In the genomic region with DNA sequence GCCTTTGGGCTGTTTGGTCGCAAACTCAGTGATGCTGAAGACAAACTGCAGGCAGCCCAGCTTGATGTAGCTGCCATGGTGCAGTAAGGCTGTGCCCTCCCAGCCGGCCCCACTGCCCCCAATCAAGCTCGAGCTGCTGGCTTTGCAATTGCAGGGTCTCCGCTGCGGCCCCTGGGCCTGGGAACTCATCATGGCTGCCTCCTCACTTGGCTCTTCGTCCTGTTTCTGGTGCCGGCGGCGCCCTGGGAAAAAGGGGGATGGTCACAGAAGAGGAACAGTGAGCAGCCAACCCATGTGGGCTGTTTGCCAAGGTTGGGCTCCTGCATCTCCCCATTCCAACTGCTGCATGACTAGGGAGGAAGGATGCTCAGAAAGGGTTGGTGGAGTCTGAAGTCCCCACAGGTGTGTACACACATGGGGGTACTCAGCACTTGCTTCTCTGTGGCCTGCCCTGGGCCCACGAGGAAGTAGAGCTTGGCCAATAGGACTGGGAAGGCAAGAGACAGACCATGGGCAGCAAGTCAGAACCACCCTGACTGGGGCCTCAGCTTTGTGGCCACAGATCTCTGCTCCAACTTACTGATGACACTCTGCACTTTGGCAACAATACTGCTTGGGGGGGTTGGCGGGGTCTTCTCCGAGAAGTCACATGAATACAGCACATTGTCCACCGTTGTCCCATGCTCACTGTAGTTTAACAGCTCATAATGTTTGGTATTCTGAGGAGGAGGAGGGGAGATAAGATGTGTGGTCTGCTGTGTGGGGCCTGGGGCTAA, we compare ENCODE assay signal across 13 cellular contexts. TPM values are rescaled to one million over a fixed set of nuclear protein-coding genes. Genes with fewer than 3 reads are reported as not detected.
A peak's percentile ranks its signal among the peaks of the same experiment; 100 is the strongest.
DNase-seq lines count a peak whose midpoint lies in the region; ATAC-seq and TF ChIP-seq lines count a peak whose summit lies in the region.
"Had no signal": no experiment of that assay in that cellular context is flagged by ENCODE, and none has a peak within 500 bp of the region (broad histone marks: within the 10 kb centered on the region; RNA-seq: fewer than 3 reads in every experiment).

No MANE protein-coding gene starts in this region.

- H3K27me3 Mint-ChIP-seq in CD8-positive, alpha-beta T cell (ENCODE audit: low read depth): no peaks in the 10 kb centered on the region
- no peaks in the 10 kb centered on the region for H3K27me3 Mint-ChIP-seq in progenitor cell of endocrine pancreas

- no peak overlapping the region for H3K4me3 Mint-ChIP-seq in CD8-positive, alpha-beta T cell
- H3K4me3 Mint-ChIP-seq in progenitor cell of endocrine pancreas (ENCODE audit: low read depth): no peak overlapping the region

- H3K36me3 Mint-ChIP-seq in CD8-positive, alpha-beta T cell: peaks cover 64% of the 10 kb centered on the region
- peaks cover 16% of the 10 kb centered on the region for H3K36me3 Mint-ChIP-seq in progenitor cell of endocrine pancreas (ENCODE audit: insufficient read depth)

- no peak overlapping the region for H3K27ac ChIP-seq in CD8-positive, alpha-beta T cell (ENCODE audit: low read depth, low read length)
- H3K27ac ChIP-seq in caudate nucleus (ENCODE audit: low read depth, low read length): peak overlapping the region; percentile 44
- no peak overlapping the region for H3K27ac ChIP-seq in foreskin keratinocyte

- H3K27me3 ChIP-seq in CD8-positive, alpha-beta T cell (ENCODE audit: insufficient read depth, low read length): no peaks in the 10 kb centered on the region
- no peaks in the 10 kb centered on the region for H3K27me3 ChIP-seq in foreskin keratinocyte

- ATAC-seq in CD8-positive, alpha-beta T cell: no peak
- no peak for ATAC-seq in foreskin keratinocyte

- H3K36me3 ChIP-seq in CD8-positive, alpha-beta T cell (ENCODE audit: insufficient read depth, low read length): peaks cover 46% of the 10 kb centered on the region

- H3K4me3 ChIP-seq in CD8-positive, alpha-beta T cell (ENCODE audit: low read depth, low read length): no peak overlapping the region
- H3K4me3 ChIP-seq: lung had no signal

- H3K9me3 ChIP-seq in CD8-positive, alpha-beta T cell (ENCODE audit: low read length): no peaks in the 10 kb centered on the region

- no peaks in the 10 kb centered on the region for H3K9me3 Mint-ChIP-seq in CD8-positive, alpha-beta T cell
- H3K9me3 Mint-ChIP-seq in progenitor cell of endocrine pancreas (ENCODE audit: low read depth): no peaks in the 10 kb centered on the region

- peak overlapping the region; percentile 42 for H3K27ac Mint-ChIP-seq in CD8-positive, alpha-beta T cell
- H3K27ac Mint-ChIP-seq in progenitor cell of endocrine pancreas: peak overlapping the region; percentile 52

- H3K4me1 ChIP-seq in CD8-positive, alpha-beta T cell (ENCODE audit: insufficient read depth, low read length): peaks cover 10% of the 10 kb centered on the region
- H3K4me1 ChIP-seq in foreskin keratinocyte: peaks cover 8% of the 10 kb centered on the region

- POLR2A ChIA-PET in CD8-positive, alpha-beta T cell (lab: Charles Lee): no interaction called here

- DNase-seq in CD8-positive, alpha-beta T cell: no peak
- peak in 13 of 61 donors; percentile 10 to 45 (median 26) for DNase-seq in caudate nucleus (lab: John Stamatoyannopoulos, UW)
- DNase-seq in progenitor cell of endocrine pancreas (ENCODE audit: low spot score, unreplicated experiment): no peak
- no peak for DNase-seq in NCI-H2227 (lab: John Stamatoyannopoulos, UW; ENCODE audit: unreplicated experiment)
- no peak for DNase-seq in putamen (ENCODE audit: low spot score)
- no peak for DNase-seq in foreskin keratinocyte
- DNase-seq: activated CD4-positive, alpha-beta T cell treated with anti-CD3 and anti-CD28 coated beads, Interleukin-2, amount 50 U/mL, for 1 hour; activated effector memory CD4-positive, alpha-beta T cell treated with Interleukin-2 at 50 U/mL for 16 hours; DMS153; NCI-H2227 treated with DMSO at 0.1 percent for 48 hours; occipital lobe; SHP77 treated with DMSO at 0.1 percent for 48 hours had no signal

- H3K4me1 Mint-ChIP-seq in CD8-positive, alpha-beta T cell (ENCODE audit: low read depth): peaks cover 14% of the 10 kb centered on the region
- H3K4me1 Mint-ChIP-seq in progenitor cell of endocrine pancreas (ENCODE audit: low read depth): peaks cover 7% of the 10 kb centered on the region

- no peak for TF ChIP-seq CTCF in CD8-positive, alpha-beta T cell (IDR thresholded peaks at IDR 0.05)
- TF ChIP-seq CTCF in progenitor cell of endocrine pancreas (IDR thresholded peaks at IDR 0.05; ENCODE audit: unreplicated experiment) (no peak), foreskin keratinocyte (conservative IDR thresholded peaks at IDR 0.05) (no peak)

- intact Hi-C loops in CD8-positive, alpha-beta T cell (cut with DNase I, micrococcal nuclease): no loop called here

- CTCF ChIA-PET in CD8-positive, alpha-beta T cell (lab: Charles Lee): interaction anchor here (0.7 to 5.6 kb wide), 8 partner anchors 9 to 179 kb away, joined by 3 to 38 read pairs (median 4); a partner anchor contains a TSS

RNA-seq across cellular contexts. Expression of a gene that starts 3.6 kb away (rescaled TPM):
- 10 to 100 TPM; 27.3 to 30.9 TPM for total RNA-seq in CD8-positive, alpha-beta T cell
- total RNA-seq in progenitor cell of endocrine pancreas (22.4 and 25.9 TPM in 2 replicates), foreskin keratinocyte (8.0 and 10.9 TPM in 2 replicates)
- 8.0 and 11.5 TPM in 2 replicates for polyA plus RNA-seq in foreskin keratinocyte

RNA-seq across cellular contexts. Expression of a gene that starts 8.9 kb away (rescaled TPM):
- 10 to 100 TPM; 69.7 to 71.6 TPM for total RNA-seq in CD8-positive, alpha-beta T cell
- total RNA-seq in progenitor cell of endocrine pancreas (125 and 131 TPM in 2 replicates), foreskin keratinocyte (81.8 and 83.2 TPM in 2 replicates)
- 69.1 and 71.9 TPM in 2 replicates for polyA plus RNA-seq in foreskin keratinocyte

RNA-seq across cellular contexts. Expression of a gene that starts 44.9 kb away (rescaled TPM):
- total RNA-seq in CD8-positive, alpha-beta T cell: 100 to 1,000 TPM; 294 to 297 TPM
- total RNA-seq in progenitor cell of endocrine pancreas (70.4 and 71.8 TPM in 2 replicates), foreskin keratinocyte (19.4 and 23.5 TPM in 2 replicates)
- 9.7 and 12.0 TPM in 2 replicates for polyA plus RNA-seq in foreskin keratinocyte

RNA-seq across cellular contexts. Expression of a gene that starts 51.6 kb away (rescaled TPM):
- 10 to 100 TPM; 20.0 to 21.2 TPM for total RNA-seq in CD8-positive, alpha-beta T cell
- total RNA-seq in progenitor cell of endocrine pancreas: 49.2 and 49.7 TPM in 2 replicates
- total RNA-seq in foreskin keratinocyte: 34.8 and 44.4 TPM in 2 replicates
- polyA plus RNA-seq in foreskin keratinocyte: 65.8 and 72.8 TPM in 2 replicates
